Comparison of ENCODE assay signal across 17 cellular contexts in genomic region chr20:47031821-47032220, GRCh38.
"Had no signal": no experiment of that assay in that cellular context is flagged by ENCODE, and none has a peak within 500 bp of the region (broad histone marks: within the 10 kb centered on the region; RNA-seq: fewer than 3 reads in every experiment).

No MANE protein-coding gene starts in this region.

- H3K4me1 Mint-ChIP-seq: activated CD4-positive, alpha-beta T cell treated with anti-CD3 and anti-CD28 coated beads, Interleukin-2, amount 10 ng/mL, durations not matched to agents 7 days and 5 days; activated naive CD4-positive, alpha-beta T cell treated with anti-CD3 and anti-CD28 coated beads, Interleukin-2, amount 50 U/mL, for 24 hours; naive thymus-derived CD8-positive, alpha-beta T cell; stimulated activated memory B cell treated with anti-CD40 and anti-IgM and Interleukin-4, amounts not matched to agents 10 μg/mL and 1 μg/mL and 100 μg/mL, for 72 hours had no signal

- H3K4me3 Mint-ChIP-seq: activated CD4-positive, alpha-beta T cell treated with anti-CD3 and anti-CD28 coated beads, Interleukin-2, amount 10 ng/mL, durations not matched to agents 7 days and 5 days; activated CD8-positive, alpha-beta T cell treated with anti-CD3 and anti-CD28 coated beads, Interleukin-2, amount 10 ng/mL, durations not matched to agents 7 days and 5 days; activated naive CD4-positive, alpha-beta T cell treated with anti-CD3 and anti-CD28 coated beads, Interleukin-2, amount 50 U/mL, for 24 hours; activated T-cell treated with anti-CD3 and anti-CD28 coated beads, Interleukin-2, amount 50 U/mL, for 24 hours; naive thymus-derived CD8-positive, alpha-beta T cell; stimulated activated memory B cell treated with anti-CD40 and anti-IgM and Interleukin-4, amounts not matched to agents 10 μg/mL and 1 μg/mL and 100 μg/mL, for 72 hours; T-helper 1 cell treated with Interleukin-12 subunit alpha and Interleukin-12 subunit beta and Interleukin-4 antibody, amounts not matched to agents 30 μg/mL and 1 μg/mL, for 36 hours had no signal

- H3K27ac Mint-ChIP-seq: activated CD4-positive, alpha-beta T cell treated with anti-CD3 and anti-CD28 coated beads, Interleukin-2, amount 10 ng/mL, durations not matched to agents 7 days and 5 days; activated CD8-positive, alpha-beta T cell treated with anti-CD3 and anti-CD28 coated beads, Interleukin-2, amount 10 ng/mL, durations not matched to agents 7 days and 5 days; activated naive CD4-positive, alpha-beta T cell treated with anti-CD3 and anti-CD28 coated beads, Interleukin-2, amount 50 U/mL, for 24 hours; activated T-cell treated with anti-CD3 and anti-CD28 coated beads, Interleukin-2, amount 50 U/mL, for 24 hours; activated T-helper 2 cell treated with anti-CD3 and anti-CD28 coated beads, Interferon-gamma antibody, Interleukin-2, Interleukin-4, amounts not matched to agents 10 μg/mL and 5 μg/mL and 100 μg/mL, durations not matched to agents 14 hours and 24 hours and 36 hours; naive thymus-derived CD8-positive, alpha-beta T cell; stimulated activated memory B cell treated with anti-CD40 and anti-IgM and Interleukin-4, amounts not matched to agents 10 μg/mL and 1 μg/mL and 100 μg/mL, for 72 hours; T-helper 1 cell treated with Interleukin-12 subunit alpha and Interleukin-12 subunit beta and Interleukin-4 antibody, amounts not matched to agents 30 μg/mL and 1 μg/mL, for 36 hours had no signal

- H3K9me3 ChIP-seq: thoracic aorta had no signal

- DNase-seq: activated CD4-positive, alpha-beta T cell treated with anti-CD3 and anti-CD28 coated beads, Interleukin-2, amount 10 ng/mL, durations not matched to agents 7 days and 5 days; activated CD8-positive, alpha-beta T cell treated with anti-CD3 and anti-CD28 coated beads, Interleukin-2, amount 10 ng/mL, durations not matched to agents 7 days and 5 days; activated T-cell treated with anti-CD3 and anti-CD28 coated beads, Interleukin-2, amount 50 U/mL, for 24 hours; effector CD8-positive, alpha-beta T cell; esophagus squamous epithelium; left cardiac atrium; mesenchymal stem cell; naive thymus-derived CD8-positive, alpha-beta T cell; sigmoid colon; stimulated activated CD4-positive, alpha-beta T cell treated with anti-CD3 and anti-CD28 coated beads, Interleukin-4, amount 100 ng/mL, for 4 hours had no signal

- H3K27ac ChIP-seq: esophagus squamous epithelium, hepatocyte, thoracic aorta had no signal

- H3K36me3 ChIP-seq: sigmoid colon, thoracic aorta had no signal

- H3K36me3 Mint-ChIP-seq: activated naive CD4-positive, alpha-beta T cell treated with anti-CD3 and anti-CD28 coated beads, Interleukin-2, amount 50 U/mL, for 24 hours; stimulated activated memory B cell treated with anti-CD40 and anti-IgM and Interleukin-4, amounts not matched to agents 10 μg/mL and 1 μg/mL and 100 μg/mL, for 72 hours had no signal

- H3K4me3 ChIP-seq: esophagus squamous epithelium, hepatocyte, sigmoid colon, thoracic aorta had no signal

- H3K27me3 ChIP-seq: esophagus squamous epithelium, hepatocyte, sigmoid colon had no signal

- ATAC-seq: activated CD4-positive, CD25-positive, alpha-beta regulatory T cell treated with anti-CD3 and anti-CD28 coated beads, Interleukin-2, amount 50 U/mL, for 24 hours; activated CD8-positive, alpha-beta T cell treated with anti-CD3 and anti-CD28 coated beads, Interleukin-2, amount 10 ng/mL, durations not matched to agents 7 days and 5 days; naive thymus-derived CD8-positive, alpha-beta T cell had no signal
